Comparison of ENCODE assay signal across 14 cellular contexts in genomic region chr2:17804358-17804757, GRCh38. TPM values are rescaled to one million over a fixed set of nuclear protein-coding genes. Genes with fewer than 3 reads are reported as not detected.
A peak's percentile ranks its signal among the peaks of the same experiment; 100 is the strongest.
DNase-seq lines count a peak whose midpoint lies in the region; ATAC-seq and TF ChIP-seq lines count a peak whose summit lies in the region.
"Had no signal": no experiment of that assay in that cellular context is flagged by ENCODE, and none has a peak within 500 bp of the region (broad histone marks: within the 10 kb centered on the region; RNA-seq: fewer than 3 reads in every experiment).

No MANE protein-coding gene starts in this region.

- H3K4me1 Mint-ChIP-seq in activated CD8-positive, alpha-beta memory T cell treated with anti-CD3 and anti-CD28 coated beads, Interleukin-2, amount 10 ng/mL, durations not matched to agents 7 days and 5 days: no peaks in the 10 kb centered on the region
- H3K4me1 Mint-ChIP-seq in CD4-positive, alpha-beta memory T cell: no peaks in the 10 kb centered on the region

- H3K9ac ChIP-seq in BLaER1: peak overlapping the region; percentile 78

- H3K27ac Mint-ChIP-seq in activated CD8-positive, alpha-beta memory T cell treated with anti-CD3 and anti-CD28 coated beads, Interleukin-2, amount 10 ng/mL, durations not matched to agents 7 days and 5 days: no peak overlapping the region
- no peak overlapping the region for H3K27ac Mint-ChIP-seq in CD4-positive, alpha-beta memory T cell

- H3K9me3 ChIP-seq in BLaER1 (peaks cover 7% of the 10 kb centered on the region; the same call in 1 of the 2 replicates), ovary (no peaks in the 10 kb centered on the region)
- no peaks in the 10 kb centered on the region for H3K9me3 ChIP-seq in CD4-positive, alpha-beta memory T cell (ENCODE audit: control insufficient read depth in 1 of 2, low read length in 2 of 2)
- H3K9me3 ChIP-seq: right lobe of liver had no signal

- CTCF ChIA-PET in activated CD8-positive, alpha-beta memory T cell treated with anti-CD3 and anti-CD28 coated beads, Interleukin-2, amount 10 ng/mL, durations not matched to agents 7 days and 5 days (lab: Charles Lee): no interaction called here
- CTCF ChIA-PET in CD4-positive, alpha-beta memory T cell (lab: Charles Lee; ENCODE audit: partially characterized antibody): no interaction called here

- POLR2A ChIA-PET in CD4-positive, alpha-beta memory T cell (lab: Charles Lee; ENCODE audit: partially characterized antibody): no interaction called here

- intact Hi-C loops in CD4-positive, alpha-beta memory T cell (cut with micrococcal nuclease): no loop called here
- intact Hi-C loops in ovary (cut with DNase I): no loop called here

- peaks cover 22% of the 10 kb centered on the region for H3K27me3 Mint-ChIP-seq in activated CD8-positive, alpha-beta memory T cell treated with anti-CD3 and anti-CD28 coated beads, Interleukin-2, amount 10 ng/mL, durations not matched to agents 7 days and 5 days
- H3K27me3 Mint-ChIP-seq in CD4-positive, alpha-beta memory T cell: peaks cover 7 to 10% of the 10 kb centered on the region in 2 donors

- TF ChIP-seq CTCF in ovary (IDR thresholded peaks at IDR 0.05): no peak

- H4K20me1 ChIP-seq in BLaER1: no peaks in the 10 kb centered on the region

- TF ChIP-seq POLR2A in ovary (IDR thresholded peaks at IDR 0.05): no peak

- H3K4me1 ChIP-seq in BLaER1 (peaks cover 100% of the 10 kb centered on the region), ovary (ENCODE audit: insufficient read depth) (no peaks in the 10 kb centered on the region)
- H3K4me1 ChIP-seq in CD4-positive, alpha-beta memory T cell (ENCODE audit: insufficient read depth, low read length): no peaks in the 10 kb centered on the region
- H3K4me1 ChIP-seq: right lobe of liver had no signal

- WGBS in ovary, 3 donors: 56 to 62% (median 57%) methylated on average over 3 of the region's 3 CpGs

- no peak for TF ChIP-seq EP300 in ovary (IDR thresholded peaks at IDR 0.05)

- peak overlapping the region; percentile 86 for H3K4me2 ChIP-seq in BLaER1

- H3K36me3 ChIP-seq in BLaER1: no peaks in the 10 kb centered on the region
- no peaks in the 10 kb centered on the region for H3K36me3 ChIP-seq in CD4-positive, alpha-beta memory T cell (ENCODE audit: insufficient read depth, low read length)
- no peaks in the 10 kb centered on the region for H3K36me3 ChIP-seq in ovary
- H3K36me3 ChIP-seq: right lobe of liver had no signal

- no peaks in the 10 kb centered on the region for H3K36me3 Mint-ChIP-seq in activated CD8-positive, alpha-beta memory T cell treated with anti-CD3 and anti-CD28 coated beads, Interleukin-2, amount 10 ng/mL, durations not matched to agents 7 days and 5 days
- no peaks in the 10 kb centered on the region for H3K36me3 Mint-ChIP-seq in CD4-positive, alpha-beta memory T cell

- no peaks in the 10 kb centered on the region for H3K9me3 Mint-ChIP-seq in activated CD8-positive, alpha-beta memory T cell treated with anti-CD3 and anti-CD28 coated beads, Interleukin-2, amount 10 ng/mL, durations not matched to agents 7 days and 5 days (ENCODE audit: low read depth)
- peaks cover 0 to 2% (median 0%) of the 10 kb centered on the region in 8 donors for H3K9me3 Mint-ChIP-seq in CD4-positive, alpha-beta memory T cell

- peak; percentile 65 for ATAC-seq in GM19372 (IDR thresholded peaks at IDR 0.05; ENCODE audit: low read depth, unreplicated experiment)
- peak; percentile 62 for ATAC-seq in HG02938 (IDR thresholded peaks at IDR 0.05; ENCODE audit: unreplicated experiment)
- no peak for ATAC-seq in activated CD8-positive, alpha-beta memory T cell treated with anti-CD3 and anti-CD28 coated beads, Interleukin-2, amount 10 ng/mL, durations not matched to agents 7 days and 5 days
- ATAC-seq: K562 had no signal

- H3K4me3 ChIP-seq in BLaER1 (peak overlapping the region; percentile 32; the same call in 1 of the 2 replicates), ovary (no peak overlapping the region)
- H3K4me3 ChIP-seq in CD4-positive, alpha-beta memory T cell (ENCODE audit: low read length in 2 of 2): no peak overlapping the region
- H3K4me3 ChIP-seq: K562, right lobe of liver had no signal

- DNase-seq in NAMALWA (ENCODE audit: low spot score) (peak; percentile 81), ovary (no peak), OCI-M2 (lab: John Stamatoyannopoulos, UW; ENCODE audit: unreplicated experiment) (no peak)
- DNase-seq in activated CD8-positive, alpha-beta memory T cell treated with anti-CD3 and anti-CD28 coated beads, Interleukin-2, amount 10 ng/mL, durations not matched to agents 7 days and 5 days: no peak
- no peak for DNase-seq in CD4-positive, alpha-beta memory T cell
- DNase-seq: left ventricle myocardium superior; right lobe of liver; stimulated activated naive CD4-positive, alpha-beta T cell had no signal

- peak overlapping the region; percentile 88 for H3K27ac ChIP-seq in BLaER1
- H3K27ac ChIP-seq in CD4-positive, alpha-beta memory T cell (ENCODE audit: low read depth, low read length): no peak overlapping the region
- H3K27ac ChIP-seq in ovary: no peak overlapping the region
- H3K27ac ChIP-seq: right lobe of liver had no signal

- H3K27me3 ChIP-seq in BLaER1 (no peaks in the 10 kb centered on the region), ovary (no peaks in the 10 kb centered on the region)
- H3K27me3 ChIP-seq in CD4-positive, alpha-beta memory T cell (ENCODE audit: insufficient read depth, low read length): no peaks in the 10 kb centered on the region
- H3K27me3 ChIP-seq: right lobe of liver had no signal

- no peak overlapping the region for H3K4me3 Mint-ChIP-seq in activated CD8-positive, alpha-beta memory T cell treated with anti-CD3 and anti-CD28 coated beads, Interleukin-2, amount 10 ng/mL, durations not matched to agents 7 days and 5 days
- no peak overlapping the region for H3K4me3 Mint-ChIP-seq in CD4-positive, alpha-beta memory T cell

RNA-seq across cellular contexts. Expression of gene MSGN1, which starts 11.9 kb away (rescaled TPM):
- total RNA-seq in activated CD8-positive, alpha-beta memory T cell treated with anti-CD3 and anti-CD28 coated beads, Interleukin-2, amount 10 ng/mL, durations not matched to agents 7 days and 5 days: not detected
- total RNA-seq in CD4-positive, alpha-beta memory T cell: not detected
- polyA plus RNA-seq in CD4-positive, alpha-beta memory T cell: not detected
- total RNA-seq in ovary: not detected
- not detected for polyA plus RNA-seq in ovary
- total RNA-seq: K562, left ventricle myocardium superior, right lobe of liver had no signal
- polyA plus RNA-seq: adipose tissue, AG04450, K562 had no signal

RNA-seq across cellular contexts. Expression of gene GEN1, which starts 50.4 kb away (rescaled TPM):
- total RNA-seq in activated CD8-positive, alpha-beta memory T cell treated with anti-CD3 and anti-CD28 coated beads, Interleukin-2, amount 10 ng/mL, durations not matched to agents 7 days and 5 days: 10 to 100 TPM; 40.0 to 48.7 TPM
- total RNA-seq in CD4-positive, alpha-beta memory T cell: 1 to 10 TPM; 6.2 TPM
- under 1 TPM; 0.22 to 0.65 TPM for polyA plus RNA-seq in CD4-positive, alpha-beta memory T cell
- 1 to 10 TPM; 1.0 to 4.7 (median 2.3) TPM for total RNA-seq in ovary
- polyA plus RNA-seq in ovary: 1 to 10 TPM in 1 of 2 donors, under 1 TPM in 1; 0.77 to 2.8 TPM

RNA-seq across cellular contexts. Expression of gene SMC6, which starts 50.7 kb away (rescaled TPM):
- total RNA-seq in activated CD8-positive, alpha-beta memory T cell treated with anti-CD3 and anti-CD28 coated beads, Interleukin-2, amount 10 ng/mL, durations not matched to agents 7 days and 5 days: 10 to 100 TPM; 32.1 to 35.1 TPM
- total RNA-seq in CD4-positive, alpha-beta memory T cell: 10 to 100 TPM; 19.1 to 19.2 TPM
- 10 to 100 TPM in 1 of 2 donors, 1 to 10 TPM in 1; 4.8 to 15.8 TPM for polyA plus RNA-seq in CD4-positive, alpha-beta memory T cell
- total RNA-seq in ovary: 10 to 100 TPM; 10.2 to 16.8 (median 13.2) TPM
- 10 to 100 TPM in 1 of 2 donors, 1 to 10 TPM in 1; 6.6 to 12.3 TPM for polyA plus RNA-seq in ovary

Comparison
In these comparisons a context has a peak if more than half of its experiments do, and no peak if none do; other contexts are left out.
1. RNA of gene GEN1, which starts 50.4 kb away (total RNA-seq): 40.0 to 48.7 TPM in activated CD8-positive, alpha-beta memory T cell treated with anti-CD3 and anti-CD28 coated beads, Interleukin-2, amount 10 ng/mL, durations not matched to agents 7 days and 5 days; 6.2 TPM in CD4-positive, alpha-beta memory T cell and 1.0 to 4.7 TPM in ovary; every median in the first group is over 4 times any median in the second.